ENCODE assay signal across 13 cellular contexts in genomic region chr10:112526906-112527305, GRCh38.
DNase-seq lines count a peak whose midpoint lies in the region; ATAC-seq and TF ChIP-seq lines count a peak whose summit lies in the region.
"Had no signal": no experiment of that assay in that cellular context is flagged by ENCODE, and none has a peak within 500 bp of the region (broad histone marks: within the 10 kb centered on the region; RNA-seq: fewer than 3 reads in every experiment).

No MANE protein-coding gene starts in this region.

- in situ Hi-C loops in astrocyte of the cerebellum (cut with HindIII; ENCODE audit: low sequenced_read_pairs), result no loop called here

- ATAC-seq in GM21390 (IDR thresholded peaks at IDR 0.05; ENCODE audit: unreplicated experiment) (no peak), HG02981 (IDR thresholded peaks at IDR 0.05; ENCODE audit: unreplicated experiment) (no peak), HG03565 (IDR thresholded peaks at IDR 0.05; ENCODE audit: unreplicated experiment) (no peak)

- H3K4me3 ChIP-seq in astrocyte of the cerebellum (ENCODE audit: low read depth, low read length) (no peak overlapping the region), retinal pigment epithelial cell (ENCODE audit: low read length) (peak overlapping the region; percentile 27)
- H3K4me3 ChIP-seq: cardiac muscle cell had no signal

- TF ChIP-seq CTCF in astrocyte of the cerebellum (IDR thresholded peaks at IDR 0.05; ENCODE audit: low read depth, low read length, missing control alignments) (peak; percentile 37), retinal pigment epithelial cell (conservative IDR thresholded peaks at IDR 0.05; ENCODE audit: low read depth, low read length) (peak; percentile 37)

- peak; percentile 37 for DNase-seq in ELF-1 (ENCODE audit: low read depth, low spot score)
- no peak for DNase-seq in astrocyte of the cerebellum (ENCODE audit: low read depth)
- DNase-seq in iPS-NIHi11 (ENCODE audit: low spot score), result peak; percentile 34
- DNase-seq in retinal pigment epithelial cell (ENCODE audit: low read depth), result no peak
- DNase-seq in KG1 (lab: John Stamatoyannopoulos, UW), result no peak
- DNase-seq: activated naive CD4-positive, alpha-beta T cell treated with Interleukin-2 at 50 U/mL for 16 hours; BE2C; NCI-H2081 treated with DMSO at 0.1 percent for 48 hours; stimulated activated naive CD4-positive, alpha-beta T cell had no signal

Comparison
In these comparisons a context has a peak if more than half of its experiments do, and no peak if none do; other contexts are left out.
1. DNase-seq: peak in ELF-1 (single experiment) and iPS-NIHi11 (single experiment); none in astrocyte of the cerebellum (single experiment), retinal pigment epithelial cell (single experiment) and KG1 (single experiment).